ENCODE assay signal across 8 cellular contexts in genomic region chr1:21149862-21150432, GRCh38. TPM values are rescaled to one million over a fixed set of nuclear protein-coding genes. Genes with fewer than 3 reads are reported as not detected.
A peak's percentile ranks its signal among the peaks of the same experiment; 100 is the strongest.
DNase-seq lines count a peak whose midpoint lies in the region; ATAC-seq and TF ChIP-seq lines count a peak whose summit lies in the region.

No MANE protein-coding gene starts in this region.

- H3K27ac Mint-ChIP-seq in neural crest cell (ENCODE audit: unreplicated experiment), result peak overlapping the region; percentile 78

- H3K27me3 ChIP-seq in BJ (ENCODE audit: control insufficient read depth, insufficient read depth, low read length) (no peaks in the 10 kb centered on the region), Panc1 (ENCODE audit: control insufficient read depth, insufficient read depth, low read length) (no peaks in the 10 kb centered on the region)

- no peak for TF ChIP-seq CTCF in BJ (IDR thresholded peaks at IDR 0.05; ENCODE audit: insufficient read depth, low read depth, low read length)
- no peak for TF ChIP-seq CTCF in Panc1 (IDR thresholded peaks at IDR 0.05)
- no peak for TF ChIP-seq CTCF in fibroblast of mammary gland (conservative IDR thresholded peaks at IDR 0.05; ENCODE audit: control insufficient read depth, insufficient read depth, low read depth, low read length)
- TF ChIP-seq CTCF in neural crest cell (conservative IDR thresholded peaks at IDR 0.05), result no peak
- TF ChIP-seq CTCF in GM10266 (IDR thresholded peaks at IDR 0.05; ENCODE audit: control insufficient read depth, insufficient read depth, low read depth, missing control alignments), result no peak

- CTCF ChIA-PET in BJ (lab: Yijun Ruan, JAX) (interaction anchor here (1.9 kb wide), 1 partner anchor 45 kb away, joined by 7 read pairs; no protein-coding TSS in a partner anchor), Panc1 (lab: Charles Lee) (no interaction called here)

- no peaks in the 10 kb centered on the region for H3K27me3 Mint-ChIP-seq in neural crest cell (ENCODE audit: low read depth)

- no peaks in the 10 kb centered on the region for H3K9me3 ChIP-seq in Panc1 (ENCODE audit: control insufficient read depth, insufficient read depth, low read depth, low read length)

- in situ Hi-C loops in Panc1 (cut with HindIII; ENCODE audit: low pct_unique_long_range_greater_than_20kb, low sequenced_read_pairs), result no loop called here

- intact Hi-C loops in Panc1 (cut with micrococcal nuclease; ENCODE audit: unreplicated experiment), result no loop called here

- peaks cover 15% of the 10 kb centered on the region for H3K4me1 ChIP-seq in Panc1 (ENCODE audit: control insufficient read depth, insufficient read depth, low read length)

- no peaks in the 10 kb centered on the region for H3K36me3 Mint-ChIP-seq in neural crest cell (ENCODE audit: low read depth)

- POLR2A ChIA-PET in BJ (lab: Charles Lee) (no interaction called here), Panc1 (lab: Charles Lee) (interaction anchor here (0.6 kb wide), 1 partner anchor 39 kb away, joined by 3 read pairs; no protein-coding TSS in a partner anchor)

- H3K4me3 ChIP-seq in BJ (ENCODE audit: low read depth, low read length), result no peak overlapping the region
- H3K4me3 ChIP-seq in Panc1 (ENCODE audit: low read depth in 2 of 2, low read length in 2 of 2), result no peak overlapping the region
- H3K4me3 ChIP-seq in fibroblast of mammary gland (ENCODE audit: control insufficient read depth, low read depth, low read length), result no peak overlapping the region

- ATAC-seq in Panc1 (peak; percentile 82), GM19452 (IDR thresholded peaks at IDR 0.05; ENCODE audit: unreplicated experiment) (no peak)

- H3K4me1 Mint-ChIP-seq in neural crest cell, result peaks cover 26% of the 10 kb centered on the region

- no TSS peak for BruUV-seq in Panc1 (replicated peaks; lab: Mats Ljungman, UMichigan)

- DNase-seq in BJ (ENCODE audit: low read depth) (peak; percentile 92), Panc1 (ENCODE audit: low read depth, low spot score) (peak; percentile 15), fibroblast of mammary gland (ENCODE audit: low read depth) (peak; percentile 89), neural crest cell (ENCODE audit: low read depth, low spot score) (peak; percentile 10), HuH-7.5 (ENCODE audit: low spot score) (no peak), GM10266 (ENCODE audit: extremely low spot score) (no peak), NCI-H748 treated with DMSO at 0.1 percent for 48 hours (lab: John Stamatoyannopoulos, UW) (no peak)

- H3K4me3 Mint-ChIP-seq in neural crest cell, result no peak overlapping the region

- no peak overlapping the region for H3K27ac ChIP-seq in Panc1 (ENCODE audit: low read length)

- no peaks in the 10 kb centered on the region for H3K36me3 ChIP-seq in BJ (ENCODE audit: control insufficient read depth, insufficient read depth, low read length)
- peaks cover 2% of the 10 kb centered on the region; the same call in 1 of the 2 replicates for H3K36me3 ChIP-seq in Panc1 (ENCODE audit: control insufficient read depth, insufficient read depth, low read length)

- no peaks in the 10 kb centered on the region for H3K9me3 Mint-ChIP-seq in neural crest cell

RNA-seq across cellular contexts. Expression of gene EIF4G3, which starts 26.8 kb away (rescaled TPM):
- 62.0 and 62.2 TPM in 2 replicates for polyA plus RNA-seq in BJ (2011; rRNA removed)
- 55.6 and 69.8 TPM in 2 replicates for polyA minus RNA-seq in BJ (2011; rRNA and poly(A)+ RNA removed)
- total RNA-seq in Panc1 (2021; ENCODE audit: unreplicated experiment) (78.6 TPM), neural crest cell (97.5 and 99.9 TPM in 2 replicates)
- polyA plus RNA-seq in Panc1 (2012; ENCODE audit: insufficient read length), result 43.8 TPM

Comparison
In these comparisons a context has a peak if more than half of its experiments do, and no peak if none do; other contexts are left out.
1. DNase-seq: peak in BJ (single experiment), Panc1 (single experiment), fibroblast of mammary gland (single experiment) and neural crest cell (single experiment); none in HuH-7.5 (single experiment), GM10266 (single experiment) and NCI-H748 treated with DMSO at 0.1 percent for 48 hours (single experiment).